20 cellular contexts compared by ENCODE assay signal in genomic region chr11:61174275-61174674, GRCh38. TPM values are rescaled to one million over a fixed set of nuclear protein-coding genes. Genes with fewer than 3 reads are reported as not detected.
DNase-seq lines count a peak whose midpoint lies in the region; ATAC-seq, FAIRE-seq and TF ChIP-seq lines count a peak whose summit lies in the region.
"Had no signal": no experiment of that assay in that cellular context is flagged by ENCODE, and none has a peak within 500 bp of the region (broad histone marks: within the 10 kb centered on the region; RNA-seq: fewer than 3 reads in every experiment).

No MANE protein-coding gene starts in this region.

- peak overlapping the region; percentile 57 for H3K27ac Mint-ChIP-seq in activated naive CD4-positive, alpha-beta T cell treated with anti-CD3 and anti-CD28 coated beads, Interleukin-2, amount 50 U/mL, for 24 hours
- peak overlapping the region in 1 of 2 donors; percentile 6 for H3K27ac Mint-ChIP-seq in activated naive CD4-positive, alpha-beta T cell treated with anti-CD3 and anti-CD28 coated beads, Interleukin-2, amount 50 U/mL, for 72 hours
- peak overlapping the region; percentile 48 for H3K27ac Mint-ChIP-seq in dendritic cell treated with granulocyte-macrophage colony-stimulating factor and Interleukin-4, amounts not matched to agents 40 ng/mL and 50 ng/mL, for 4 days
- H3K27ac Mint-ChIP-seq: GM23338, T-cell had no signal

- no peak for ATAC-seq in activated naive CD4-positive, alpha-beta T cell treated with anti-CD3 and anti-CD28 coated beads, Interleukin-2, amount 50 U/mL, for 72 hours
- no peak for ATAC-seq in sciatic nerve
- ATAC-seq in GM19395 (IDR thresholded peaks at IDR 0.05; ENCODE audit: unreplicated experiment) = no peak
- ATAC-seq: GM23338, T-cell had no signal

- H3K4me1 Mint-ChIP-seq in activated naive CD4-positive, alpha-beta T cell treated with anti-CD3 and anti-CD28 coated beads, Interleukin-2, amount 50 U/mL, for 24 hours = peaks cover 13% of the 10 kb centered on the region
- peaks cover 36% of the 10 kb centered on the region for H3K4me1 Mint-ChIP-seq in dendritic cell treated with granulocyte-macrophage colony-stimulating factor and Interleukin-4, amounts not matched to agents 40 ng/mL and 50 ng/mL, for 4 days (ENCODE audit: low read depth)
- H3K4me1 Mint-ChIP-seq: GM23338 had no signal

- H3K4me3 Mint-ChIP-seq in activated naive CD4-positive, alpha-beta T cell treated with anti-CD3 and anti-CD28 coated beads, Interleukin-2, amount 50 U/mL, for 24 hours = no peak overlapping the region
- H3K4me3 Mint-ChIP-seq in dendritic cell treated with granulocyte-macrophage colony-stimulating factor and Interleukin-4, amounts not matched to agents 40 ng/mL and 50 ng/mL, for 4 days = no peak overlapping the region
- H3K4me3 Mint-ChIP-seq: GM23338, T-cell had no signal

- no peaks in the 10 kb centered on the region for H3K9me3 Mint-ChIP-seq in activated naive CD4-positive, alpha-beta T cell treated with anti-CD3 and anti-CD28 coated beads, Interleukin-2, amount 50 U/mL, for 24 hours
- peaks cover 4 to 18% of the 10 kb centered on the region in 2 donors for H3K9me3 Mint-ChIP-seq in activated naive CD4-positive, alpha-beta T cell treated with anti-CD3 and anti-CD28 coated beads, Interleukin-2, amount 50 U/mL, for 72 hours
- peaks cover 11% of the 10 kb centered on the region for H3K9me3 Mint-ChIP-seq in dendritic cell treated with granulocyte-macrophage colony-stimulating factor and Interleukin-4, amounts not matched to agents 40 ng/mL and 50 ng/mL, for 4 days
- H3K9me3 Mint-ChIP-seq: GM23338, T-cell had no signal

- FAIRE-seq in H54 (lab: Jason Lieb, UNC) = no peak

- no peaks in the 10 kb centered on the region for H3K27me3 Mint-ChIP-seq in activated naive CD4-positive, alpha-beta T cell treated with anti-CD3 and anti-CD28 coated beads, Interleukin-2, amount 50 U/mL, for 24 hours
- H3K27me3 Mint-ChIP-seq in dendritic cell treated with granulocyte-macrophage colony-stimulating factor and Interleukin-4, amounts not matched to agents 40 ng/mL and 50 ng/mL, for 4 days = peaks cover 11% of the 10 kb centered on the region

- intact Hi-C loops in dendritic cell treated with granulocyte-macrophage colony-stimulating factor and Interleukin-4, amounts not matched to agents 40 ng/mL and 50 ng/mL, for 4 days (cut with micrococcal nuclease) = no loop called here
- intact Hi-C loops in sciatic nerve (cut with DNase I) = no loop called here

- DNase-seq in activated naive CD4-positive, alpha-beta T cell treated with anti-CD3 and anti-CD28 coated beads, Interleukin-2, amount 50 U/mL, for 72 hours (ENCODE audit: low spot score in 2 of 2) = no peak
- DNase-seq in NCI-H146 (lab: John Stamatoyannopoulos, UW) (peak; percentile 92), sciatic nerve (ENCODE audit: low spot score) (peak; percentile 23), HT-29 (ENCODE audit: low spot score) (no peak), H54 (ENCODE audit: insufficient read length, low spot score) (no peak)
- DNase-seq: DMS153; DND-41; NCI-H1092; NCI-H1436 treated with DMSO at 0.1 percent for 48 hours; NCI-H2029; NCI-H2227 treated with DMSO at 0.1 percent for 48 hours; NCI-H524 treated with DMSO at 0.1 percent for 48 hours; NK-92 treated with Interleukin-12 subunit alpha and Interleukin-12 subunit beta, amount 100 ng/mL, for 24 hours; T-cell had no signal

- no peak for TF ChIP-seq POLR2A in H54 (IDR thresholded peaks at IDR 0.05; ENCODE audit: low read depth, low read length)

- no peaks in the 10 kb centered on the region for H3K36me3 Mint-ChIP-seq in activated naive CD4-positive, alpha-beta T cell treated with anti-CD3 and anti-CD28 coated beads, Interleukin-2, amount 50 U/mL, for 24 hours
- peaks cover 0 to 23% of the 10 kb centered on the region in 2 donors for H3K36me3 Mint-ChIP-seq in activated naive CD4-positive, alpha-beta T cell treated with anti-CD3 and anti-CD28 coated beads, Interleukin-2, amount 50 U/mL, for 72 hours
- peaks cover 6% of the 10 kb centered on the region for H3K36me3 Mint-ChIP-seq in dendritic cell treated with granulocyte-macrophage colony-stimulating factor and Interleukin-4, amounts not matched to agents 40 ng/mL and 50 ng/mL, for 4 days (ENCODE audit: low read depth)
- H3K36me3 Mint-ChIP-seq: T-cell had no signal

RNA-seq across cellular contexts. Expression of gene VPS37C, which starts 13.0 kb away (rescaled TPM):
- 10 to 100 TPM; 10.2 to 10.9 TPM for total RNA-seq in activated naive CD4-positive, alpha-beta T cell treated with anti-CD3 and anti-CD28 coated beads, Interleukin-2, amount 50 U/mL, for 72 hours
- 23.1 TPM for total RNA-seq in sciatic nerve
- 37.3 and 44.2 TPM in 2 replicates for total RNA-seq in HT-29 (2014; rRNA removed; shearing (Covaris generic))

RNA-seq across cellular contexts. Expression of gene PGA3, which starts 29.0 kb away (rescaled TPM):
- not detected for total RNA-seq in activated naive CD4-positive, alpha-beta T cell treated with anti-CD3 and anti-CD28 coated beads, Interleukin-2, amount 50 U/mL, for 72 hours
- total RNA-seq in sciatic nerve = not detected
- total RNA-seq in HT-29 (2014; rRNA removed; shearing (Covaris generic)) = 0.34 TPM in 1 of 2 replicates, not detected in the other
- total RNA-seq: A172, GM23338, SK-MEL-5, T-cell had no signal

RNA-seq across cellular contexts. Expression of gene PGA4, which starts 47.9 kb away (rescaled TPM):
- total RNA-seq in activated naive CD4-positive, alpha-beta T cell treated with anti-CD3 and anti-CD28 coated beads, Interleukin-2, amount 50 U/mL, for 72 hours = not detected
- total RNA-seq in sciatic nerve = not detected
- 1.0 TPM in 1 of 2 replicates, not detected in the other for total RNA-seq in HT-29 (2014; rRNA removed; shearing (Covaris generic))
- total RNA-seq: A172, GM23338, SK-MEL-5, T-cell had no signal

Comparison
In these comparisons a context has a peak if more than half of its experiments do, and no peak if none do; other contexts are left out.
1. DNase-seq: peak in NCI-H146 (single experiment) and sciatic nerve (single experiment); none in activated naive CD4-positive, alpha-beta T cell treated with anti-CD3 and anti-CD28 coated beads, Interleukin-2, amount 50 U/mL, for 72 hours (0 of 2), HT-29 (single experiment) and H54 (single experiment).